1 cellular context compared by ENCODE assay signal in the genomic region with DNA sequence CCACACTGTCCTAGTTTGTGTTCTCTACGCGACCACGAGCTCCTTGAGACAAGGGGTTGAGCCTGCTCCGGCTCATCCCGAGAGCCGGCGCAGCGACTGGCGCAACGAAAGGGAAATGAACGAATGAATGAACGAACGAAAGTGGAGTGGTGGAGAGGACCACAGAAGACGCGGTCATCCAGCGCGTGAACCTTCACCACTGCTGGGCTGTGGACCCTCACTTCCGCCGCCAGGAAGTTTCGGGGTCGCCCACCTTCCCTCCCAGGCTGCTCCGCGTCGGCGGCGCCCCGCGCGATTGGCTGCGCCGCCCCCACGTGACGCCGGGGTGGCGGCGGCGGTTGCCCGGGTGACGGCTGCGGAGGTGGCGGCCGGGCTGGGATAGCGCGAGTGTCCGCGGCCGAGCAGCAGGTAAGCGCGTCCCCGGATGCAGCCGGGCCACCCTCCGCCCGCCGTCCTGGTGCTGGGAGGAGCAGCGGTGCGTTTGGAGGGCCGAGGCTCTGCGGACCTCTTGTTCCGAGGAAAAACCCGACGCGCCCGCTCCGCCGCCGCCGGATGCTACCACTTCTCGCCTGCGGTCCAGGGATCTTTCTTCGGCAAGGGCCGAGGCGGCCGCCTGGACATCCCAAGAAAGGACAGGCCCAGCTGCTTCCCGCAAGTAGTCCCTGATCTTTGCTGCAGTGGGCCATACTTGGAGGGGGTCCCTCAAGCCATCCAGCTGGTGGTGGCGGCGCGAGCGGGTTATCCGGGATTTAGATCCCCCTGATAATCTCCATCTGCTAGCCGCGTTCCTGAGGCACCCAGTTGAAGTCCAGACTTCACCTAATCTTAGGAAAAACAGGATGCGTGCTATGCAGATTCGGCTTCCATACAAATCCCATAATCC.
A peak's percentile ranks its signal among the peaks of the same experiment; 100 is the strongest.
TF ChIP-seq lines count a peak whose summit lies in the region.

A gene with protein sequence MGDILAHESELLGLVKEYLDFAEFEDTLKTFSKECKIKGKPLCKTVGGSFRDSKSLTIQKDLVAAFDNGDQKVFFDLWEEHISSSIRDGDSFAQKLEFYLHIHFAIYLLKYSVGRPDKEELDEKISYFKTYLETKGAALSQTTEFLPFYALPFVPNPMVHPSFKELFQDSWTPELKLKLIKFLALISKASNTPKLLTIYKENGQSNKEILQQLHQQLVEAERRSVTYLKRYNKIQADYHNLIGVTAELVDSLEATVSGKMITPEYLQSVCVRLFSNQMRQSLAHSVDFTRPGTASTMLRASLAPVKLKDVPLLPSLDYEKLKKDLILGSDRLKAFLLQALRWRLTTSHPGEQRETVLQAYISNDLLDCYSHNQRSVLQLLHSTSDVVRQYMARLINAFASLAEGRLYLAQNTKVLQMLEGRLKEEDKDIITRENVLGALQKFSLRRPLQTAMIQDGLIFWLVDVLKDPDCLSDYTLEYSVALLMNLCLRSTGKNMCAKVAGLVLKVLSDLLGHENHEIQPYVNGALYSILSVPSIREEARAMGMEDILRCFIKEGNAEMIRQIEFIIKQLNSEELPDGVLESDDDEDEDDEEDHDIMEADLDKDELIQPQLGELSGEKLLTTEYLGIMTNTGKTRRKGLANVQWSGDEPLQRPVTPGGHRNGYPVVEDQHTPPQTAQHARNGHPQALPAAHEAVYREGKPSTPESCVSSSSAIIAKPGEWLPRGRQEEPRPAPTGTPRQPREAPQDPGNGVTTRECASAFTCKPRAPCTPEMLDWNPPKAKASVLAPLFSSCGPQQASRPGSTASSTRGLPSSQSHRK (plus strand): TSS at position 341 of the 883 bp plus-strand sequence. CDS start 7,608 bp downstream, outside the sequence.

TF ChIP-seq in WTC11, 78 proteins besides CTCF, POLR2A, EP300 and RAD21 (continued from another document):
- TF ChIP-seq TEAD4 (CRISPR knock-in tag; IDR thresholded peaks at IDR 0.05), result no peak
- TF ChIP-seq, protein P1, sequence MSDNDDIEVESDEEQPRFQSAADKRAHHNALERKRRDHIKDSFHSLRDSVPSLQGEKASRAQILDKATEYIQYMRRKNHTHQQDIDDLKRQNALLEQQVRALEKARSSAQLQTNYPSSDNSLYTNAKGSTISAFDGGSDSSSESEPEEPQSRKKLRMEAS (CRISPR knock-in tag; IDR thresholded peaks at IDR 0.05), result peak; percentile 60
- no peak for TF ChIP-seq MXD4 (CRISPR knock-in tag; IDR thresholded peaks at IDR 0.05; ENCODE audit: borderline replicate concordance)
- peak; percentile 43; the same call in 1 of the 2 replicates for TF ChIP-seq RELA (CRISPR knock-in tag; IDR thresholded peaks at IDR 0.05; ENCODE audit: borderline replicate concordance)
- TF ChIP-seq, protein P2, sequence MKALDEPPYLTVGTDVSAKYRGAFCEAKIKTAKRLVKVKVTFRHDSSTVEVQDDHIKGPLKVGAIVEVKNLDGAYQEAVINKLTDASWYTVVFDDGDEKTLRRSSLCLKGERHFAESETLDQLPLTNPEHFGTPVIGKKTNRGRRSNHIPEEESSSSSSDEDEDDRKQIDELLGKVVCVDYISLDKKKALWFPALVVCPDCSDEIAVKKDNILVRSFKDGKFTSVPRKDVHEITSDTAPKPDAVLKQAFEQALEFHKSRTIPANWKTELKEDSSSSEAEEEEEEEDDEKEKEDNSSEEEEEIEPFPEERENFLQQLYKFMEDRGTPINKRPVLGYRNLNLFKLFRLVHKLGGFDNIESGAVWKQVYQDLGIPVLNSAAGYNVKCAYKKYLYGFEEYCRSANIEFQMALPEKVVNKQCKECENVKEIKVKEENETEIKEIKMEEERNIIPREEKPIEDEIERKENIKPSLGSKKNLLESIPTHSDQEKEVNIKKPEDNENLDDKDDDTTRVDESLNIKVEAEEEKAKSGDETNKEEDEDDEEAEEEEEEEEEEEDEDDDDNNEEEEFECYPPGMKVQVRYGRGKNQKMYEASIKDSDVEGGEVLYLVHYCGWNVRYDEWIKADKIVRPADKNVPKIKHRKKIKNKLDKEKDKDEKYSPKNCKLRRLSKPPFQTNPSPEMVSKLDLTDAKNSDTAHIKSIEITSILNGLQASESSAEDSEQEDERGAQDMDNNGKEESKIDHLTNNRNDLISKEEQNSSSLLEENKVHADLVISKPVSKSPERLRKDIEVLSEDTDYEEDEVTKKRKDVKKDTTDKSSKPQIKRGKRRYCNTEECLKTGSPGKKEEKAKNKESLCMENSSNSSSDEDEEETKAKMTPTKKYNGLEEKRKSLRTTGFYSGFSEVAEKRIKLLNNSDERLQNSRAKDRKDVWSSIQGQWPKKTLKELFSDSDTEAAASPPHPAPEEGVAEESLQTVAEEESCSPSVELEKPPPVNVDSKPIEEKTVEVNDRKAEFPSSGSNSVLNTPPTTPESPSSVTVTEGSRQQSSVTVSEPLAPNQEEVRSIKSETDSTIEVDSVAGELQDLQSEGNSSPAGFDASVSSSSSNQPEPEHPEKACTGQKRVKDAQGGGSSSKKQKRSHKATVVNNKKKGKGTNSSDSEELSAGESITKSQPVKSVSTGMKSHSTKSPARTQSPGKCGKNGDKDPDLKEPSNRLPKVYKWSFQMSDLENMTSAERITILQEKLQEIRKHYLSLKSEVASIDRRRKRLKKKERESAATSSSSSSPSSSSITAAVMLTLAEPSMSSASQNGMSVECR (CRISPR knock-in tag; IDR thresholded peaks at IDR 0.05; ENCODE audit: borderline replicate concordance), result peak; percentile 88; the same call in 1 of the 2 replicates
- TF ChIP-seq TEAD1 (CRISPR knock-in tag; IDR thresholded peaks at IDR 0.05), result peak; percentile 67
- TF ChIP-seq CREM (CRISPR knock-in tag; IDR thresholded peaks at IDR 0.05), result 0 out of 2 replicates have a peak, but pooled peaks have one; percentile 38
- TF ChIP-seq, protein P3, sequence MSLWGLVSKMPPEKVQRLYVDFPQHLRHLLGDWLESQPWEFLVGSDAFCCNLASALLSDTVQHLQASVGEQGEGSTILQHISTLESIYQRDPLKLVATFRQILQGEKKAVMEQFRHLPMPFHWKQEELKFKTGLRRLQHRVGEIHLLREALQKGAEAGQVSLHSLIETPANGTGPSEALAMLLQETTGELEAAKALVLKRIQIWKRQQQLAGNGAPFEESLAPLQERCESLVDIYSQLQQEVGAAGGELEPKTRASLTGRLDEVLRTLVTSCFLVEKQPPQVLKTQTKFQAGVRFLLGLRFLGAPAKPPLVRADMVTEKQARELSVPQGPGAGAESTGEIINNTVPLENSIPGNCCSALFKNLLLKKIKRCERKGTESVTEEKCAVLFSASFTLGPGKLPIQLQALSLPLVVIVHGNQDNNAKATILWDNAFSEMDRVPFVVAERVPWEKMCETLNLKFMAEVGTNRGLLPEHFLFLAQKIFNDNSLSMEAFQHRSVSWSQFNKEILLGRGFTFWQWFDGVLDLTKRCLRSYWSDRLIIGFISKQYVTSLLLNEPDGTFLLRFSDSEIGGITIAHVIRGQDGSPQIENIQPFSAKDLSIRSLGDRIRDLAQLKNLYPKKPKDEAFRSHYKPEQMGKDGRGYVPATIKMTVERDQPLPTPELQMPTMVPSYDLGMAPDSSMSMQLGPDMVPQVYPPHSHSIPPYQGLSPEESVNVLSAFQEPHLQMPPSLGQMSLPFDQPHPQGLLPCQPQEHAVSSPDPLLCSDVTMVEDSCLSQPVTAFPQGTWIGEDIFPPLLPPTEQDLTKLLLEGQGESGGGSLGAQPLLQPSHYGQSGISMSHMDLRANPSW (CRISPR knock-in tag; conservative IDR thresholded peaks at IDR 0.05; ENCODE audit: low read depth), result 0 out of 2 replicates have a peak, but pooled peaks have one; percentile 75
- TF ChIP-seq FOXP1 (CRISPR knock-in tag; IDR thresholded peaks at IDR 0.05; ENCODE audit: borderline replicate concordance), result peak; percentile 65
- TF ChIP-seq SP1 (CRISPR knock-in tag; conservative IDR thresholded peaks at IDR 0.05), result peak; percentile 45; the same call in 1 of the 2 replicates
- TF ChIP-seq, protein P4, sequence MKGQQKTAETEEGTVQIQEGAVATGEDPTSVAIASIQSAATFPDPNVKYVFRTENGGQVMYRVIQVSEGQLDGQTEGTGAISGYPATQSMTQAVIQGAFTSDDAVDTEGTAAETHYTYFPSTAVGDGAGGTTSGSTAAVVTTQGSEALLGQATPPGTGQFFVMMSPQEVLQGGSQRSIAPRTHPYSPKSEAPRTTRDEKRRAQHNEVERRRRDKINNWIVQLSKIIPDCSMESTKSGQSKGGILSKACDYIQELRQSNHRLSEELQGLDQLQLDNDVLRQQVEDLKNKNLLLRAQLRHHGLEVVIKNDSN (CRISPR knock-in tag; IDR thresholded peaks at IDR 0.05), result peak; percentile 95
- TF ChIP-seq, protein P5, sequence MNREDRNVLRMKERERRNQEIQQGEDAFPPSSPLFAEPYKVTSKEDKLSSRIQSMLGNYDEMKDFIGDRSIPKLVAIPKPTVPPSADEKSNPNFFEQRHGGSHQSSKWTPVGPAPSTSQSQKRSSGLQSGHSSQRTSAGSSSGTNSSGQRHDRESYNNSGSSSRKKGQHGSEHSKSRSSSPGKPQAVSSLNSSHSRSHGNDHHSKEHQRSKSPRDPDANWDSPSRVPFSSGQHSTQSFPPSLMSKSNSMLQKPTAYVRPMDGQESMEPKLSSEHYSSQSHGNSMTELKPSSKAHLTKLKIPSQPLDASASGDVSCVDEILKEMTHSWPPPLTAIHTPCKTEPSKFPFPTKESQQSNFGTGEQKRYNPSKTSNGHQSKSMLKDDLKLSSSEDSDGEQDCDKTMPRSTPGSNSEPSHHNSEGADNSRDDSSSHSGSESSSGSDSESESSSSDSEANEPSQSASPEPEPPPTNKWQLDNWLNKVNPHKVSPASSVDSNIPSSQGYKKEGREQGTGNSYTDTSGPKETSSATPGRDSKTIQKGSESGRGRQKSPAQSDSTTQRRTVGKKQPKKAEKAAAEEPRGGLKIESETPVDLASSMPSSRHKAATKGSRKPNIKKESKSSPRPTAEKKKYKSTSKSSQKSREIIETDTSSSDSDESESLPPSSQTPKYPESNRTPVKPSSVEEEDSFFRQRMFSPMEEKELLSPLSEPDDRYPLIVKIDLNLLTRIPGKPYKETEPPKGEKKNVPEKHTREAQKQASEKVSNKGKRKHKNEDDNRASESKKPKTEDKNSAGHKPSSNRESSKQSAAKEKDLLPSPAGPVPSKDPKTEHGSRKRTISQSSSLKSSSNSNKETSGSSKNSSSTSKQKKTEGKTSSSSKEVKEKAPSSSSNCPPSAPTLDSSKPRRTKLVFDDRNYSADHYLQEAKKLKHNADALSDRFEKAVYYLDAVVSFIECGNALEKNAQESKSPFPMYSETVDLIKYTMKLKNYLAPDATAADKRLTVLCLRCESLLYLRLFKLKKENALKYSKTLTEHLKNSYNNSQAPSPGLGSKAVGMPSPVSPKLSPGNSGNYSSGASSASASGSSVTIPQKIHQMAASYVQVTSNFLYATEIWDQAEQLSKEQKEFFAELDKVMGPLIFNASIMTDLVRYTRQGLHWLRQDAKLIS (CRISPR knock-in tag; IDR thresholded peaks at IDR 0.05; ENCODE audit: borderline replicate concordance), result 0 out of 2 replicates have a peak, but pooled peaks have one; percentile 58
- TF ChIP-seq NFYB (CRISPR knock-in tag; conservative IDR thresholded peaks at IDR 0.05; ENCODE audit: low read depth), result peak; percentile 86
- TF ChIP-seq FOXK1 (CRISPR knock-in tag; IDR thresholded peaks at IDR 0.05), result peak; percentile 47; the same call in 1 of the 2 replicates
- TF ChIP-seq GABPB1 (CRISPR knock-in tag; IDR thresholded peaks at IDR 0.05), result no peak; the same call in 1 of the 2 replicates
- no peak for TF ChIP-seq JAZF1 (CRISPR knock-in tag; IDR thresholded peaks at IDR 0.05)
- TF ChIP-seq, protein P6, sequence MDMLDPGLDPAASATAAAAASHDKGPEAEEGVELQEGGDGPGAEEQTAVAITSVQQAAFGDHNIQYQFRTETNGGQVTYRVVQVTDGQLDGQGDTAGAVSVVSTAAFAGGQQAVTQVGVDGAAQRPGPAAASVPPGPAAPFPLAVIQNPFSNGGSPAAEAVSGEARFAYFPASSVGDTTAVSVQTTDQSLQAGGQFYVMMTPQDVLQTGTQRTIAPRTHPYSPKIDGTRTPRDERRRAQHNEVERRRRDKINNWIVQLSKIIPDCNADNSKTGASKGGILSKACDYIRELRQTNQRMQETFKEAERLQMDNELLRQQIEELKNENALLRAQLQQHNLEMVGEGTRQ (CRISPR knock-in tag; IDR thresholded peaks at IDR 0.05), result peak; percentile 100
